In the genomic region with DNA sequence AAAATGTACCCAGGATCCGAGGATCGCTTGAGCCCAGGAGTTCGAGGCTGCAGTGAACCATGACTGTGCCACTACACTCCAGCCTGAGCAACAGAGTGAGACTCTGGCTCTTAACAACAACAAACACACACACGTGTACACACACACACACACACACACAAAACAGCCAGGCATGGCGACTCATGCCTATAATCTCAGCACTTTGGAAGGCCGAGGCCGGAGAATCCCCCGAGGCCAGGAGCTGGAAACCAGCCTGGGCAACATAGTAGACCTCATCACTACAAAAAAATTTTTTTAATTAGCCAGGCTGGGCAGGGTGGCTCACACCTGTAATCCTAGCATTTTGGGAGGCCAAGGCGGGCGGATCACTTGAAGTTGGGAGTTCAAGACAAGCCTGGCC, we compare ENCODE assay signal across 19 cellular contexts. TPM values are rescaled to one million over a fixed set of nuclear protein-coding genes. Genes with fewer than 3 reads are reported as not detected.
DNase-seq lines count a peak whose midpoint lies in the region; ATAC-seq, FAIRE-seq and TF ChIP-seq lines count a peak whose summit lies in the region.
"Had no signal": no experiment of that assay in that cellular context is flagged by ENCODE, and none has a peak within 500 bp of the region (broad histone marks: within the 10 kb centered on the region; RNA-seq: fewer than 3 reads in every experiment).

No MANE protein-coding gene starts in this region.

- H3K4me3 Mint-ChIP-seq in osteocyte (ENCODE audit: unreplicated experiment) (no peak overlapping the region), mesothelial cell of epicardium (no peak overlapping the region)
- H3K4me3 Mint-ChIP-seq in stimulated activated effector memory CD8-positive, alpha-beta T cell treated with anti-CD3 and anti-CD28 coated beads, Interleukin-12 subunit alpha, Interleukin-12 subunit beta, amount 100 ng/mL, for 72 hours = no peak overlapping the region
- H3K4me3 Mint-ChIP-seq: activated CD4-positive, alpha-beta memory T cell treated with anti-CD3 and anti-CD28 coated beads, Interleukin-2, amount 10 ng/mL, durations not matched to agents 7 days and 5 days had no signal

- H4K20me1 ChIP-seq in PC-9 (ENCODE audit: insufficient read depth) = no peaks in the 10 kb centered on the region

- no peaks in the 10 kb centered on the region for H3K9me3 ChIP-seq in PC-9 (ENCODE audit: insufficient read depth, low read depth)
- H3K9me3 ChIP-seq: neutrophil, sigmoid colon had no signal

- CTCF ChIA-PET in PC-9 (lab: Charles Lee) = no interaction called here

- H3K4me1 Mint-ChIP-seq in osteocyte (ENCODE audit: unreplicated experiment) (peaks cover 10% of the 10 kb centered on the region), mesothelial cell of epicardium (no peaks in the 10 kb centered on the region)
- H3K4me1 Mint-ChIP-seq in stimulated activated effector memory CD8-positive, alpha-beta T cell treated with anti-CD3 and anti-CD28 coated beads, Interleukin-12 subunit alpha, Interleukin-12 subunit beta, amount 100 ng/mL, for 72 hours = no peaks in the 10 kb centered on the region
- H3K4me1 Mint-ChIP-seq: activated CD4-positive, alpha-beta memory T cell treated with anti-CD3 and anti-CD28 coated beads, Interleukin-2, amount 10 ng/mL, durations not matched to agents 7 days and 5 days had no signal

- H3K9me2 ChIP-seq in PC-9 (ENCODE audit: insufficient read depth) = no peaks in the 10 kb centered on the region

- intact Hi-C loops in PC-9 (cut with micrococcal nuclease; ENCODE audit: unreplicated experiment) = loop anchor here (5.0 kb wide), 1 partner anchor 66 kb away; no protein-coding TSS in a partner anchor

- no peaks in the 10 kb centered on the region for H3K36me3 Mint-ChIP-seq in osteocyte (ENCODE audit: unreplicated experiment)
- no peaks in the 10 kb centered on the region for H3K36me3 Mint-ChIP-seq in mesothelial cell of epicardium
- no peaks in the 10 kb centered on the region for H3K36me3 Mint-ChIP-seq in stimulated activated effector memory CD8-positive, alpha-beta T cell treated with anti-CD3 and anti-CD28 coated beads, Interleukin-12 subunit alpha, Interleukin-12 subunit beta, amount 100 ng/mL, for 72 hours

- peak overlapping the region; percentile 70 for H3K27ac ChIP-seq in PC-9
- H3K27ac ChIP-seq: brain microvascular endothelial cell, neutrophil had no signal

- no peak for ATAC-seq in stimulated activated effector memory CD8-positive, alpha-beta T cell treated with anti-CD3 and anti-CD28 coated beads, Interleukin-12 subunit alpha, Interleukin-12 subunit beta, amount 100 ng/mL, for 72 hours
- ATAC-seq: K562 had no signal

- peaks cover 17% of the 10 kb centered on the region for H3F3A ChIP-seq in PC-9 (ENCODE audit: insufficient read depth, low read depth)

- no peak overlapping the region for H2AFZ ChIP-seq in PC-9

- H3K27me3 ChIP-seq in PC-9 (ENCODE audit: insufficient read depth, low read depth) = no peaks in the 10 kb centered on the region
- H3K27me3 ChIP-seq: brain microvascular endothelial cell, neutrophil, sigmoid colon had no signal

- peaks cover 4% of the 10 kb centered on the region for H3K27me3 Mint-ChIP-seq in osteocyte (ENCODE audit: unreplicated experiment)
- peaks cover 33% of the 10 kb centered on the region for H3K27me3 Mint-ChIP-seq in mesothelial cell of epicardium (ENCODE audit: low read depth)

- no peak for FAIRE-seq in urothelium cell line (lab: Jason Lieb, UNC)
- FAIRE-seq: K562 had no signal

- POLR2A ChIA-PET in PC-9 (lab: Charles Lee; ENCODE audit: unreplicated experiment) = no interaction called here

- TF ChIP-seq CTCF in PC-9 (conservative IDR thresholded peaks at IDR 0.05) (no peak), choroid plexus epithelial cell (conservative IDR thresholded peaks at IDR 0.05; ENCODE audit: low read depth, low read length) (no peak), osteocyte (IDR thresholded peaks at IDR 0.05) (no peak), mesothelial cell of epicardium (IDR thresholded peaks at IDR 0.05; ENCODE audit: unreplicated experiment) (no peak)

- H3K79me2 ChIP-seq in PC-9 (ENCODE audit: low read depth) = no peaks in the 10 kb centered on the region

- DNase-seq in Daoy (ENCODE audit: low read depth) (peak; percentile 61), PC-9 (peak in 1 of 2 experiments; percentile 55), choroid plexus epithelial cell (ENCODE audit: low read depth) (peak; percentile 28), osteocyte (ENCODE audit: extremely low spot score, unreplicated experiment) (no peak), RKO (ENCODE audit: low spot score) (no peak), mesothelial cell of epicardium (ENCODE audit: low spot score in 2 of 2, unreplicated experiment in 2 of 2) (no peak), urothelium cell line (ENCODE audit: low spot score) (no peak)
- no peak for DNase-seq in stimulated activated effector memory CD8-positive, alpha-beta T cell treated with anti-CD3 and anti-CD28 coated beads, Interleukin-12 subunit alpha, Interleukin-12 subunit beta, amount 100 ng/mL, for 72 hours (ENCODE audit: low spot score in 2 of 2)
- DNase-seq: activated CD4-positive, alpha-beta memory T cell treated with anti-CD3 and anti-CD28 coated beads, Interleukin-2, amount 10 ng/mL, durations not matched to agents 7 days and 5 days; activated effector memory CD4-positive, alpha-beta T cell treated with anti-CD3 and anti-CD28 coated beads, Interleukin-2, amount 50 U/mL, for 16 hours; brain microvascular endothelial cell; DMS79; effector memory CD4-positive, alpha-beta T cell; HCEC 1CT; NCI-H1436; NK-92 treated with Interleukin-12 subunit alpha and Interleukin-12 subunit beta, amount 100 ng/mL, for 24 hours; sigmoid colon had no signal

- H3K4me1 ChIP-seq in PC-9 (replicated peaks; ENCODE audit: insufficient read depth) = peaks cover 29% of the 10 kb centered on the region

- H3K27ac Mint-ChIP-seq in osteocyte (ENCODE audit: unreplicated experiment) = peak overlapping the region; percentile 56
- no peak overlapping the region for H3K27ac Mint-ChIP-seq in mesothelial cell of epicardium
- H3K27ac Mint-ChIP-seq in stimulated activated effector memory CD8-positive, alpha-beta T cell treated with anti-CD3 and anti-CD28 coated beads, Interleukin-12 subunit alpha, Interleukin-12 subunit beta, amount 100 ng/mL, for 72 hours = no peak overlapping the region
- H3K27ac Mint-ChIP-seq: activated CD4-positive, alpha-beta memory T cell treated with anti-CD3 and anti-CD28 coated beads, Interleukin-2, amount 10 ng/mL, durations not matched to agents 7 days and 5 days had no signal

- H3K4me2 ChIP-seq in PC-9 = no peak overlapping the region

- H3K9me3 Mint-ChIP-seq in osteocyte (ENCODE audit: unreplicated experiment) (peaks cover 7% of the 10 kb centered on the region), mesothelial cell of epicardium (peaks cover 6% of the 10 kb centered on the region)
- no peaks in the 10 kb centered on the region for H3K9me3 Mint-ChIP-seq in stimulated activated effector memory CD8-positive, alpha-beta T cell treated with anti-CD3 and anti-CD28 coated beads, Interleukin-12 subunit alpha, Interleukin-12 subunit beta, amount 100 ng/mL, for 72 hours
- H3K9me3 Mint-ChIP-seq: activated CD4-positive, alpha-beta memory T cell treated with anti-CD3 and anti-CD28 coated beads, Interleukin-2, amount 10 ng/mL, durations not matched to agents 7 days and 5 days had no signal

- no peaks in the 10 kb centered on the region for H3K36me3 ChIP-seq in PC-9 (ENCODE audit: low read depth)
- H3K36me3 ChIP-seq: brain microvascular endothelial cell, neutrophil, sigmoid colon had no signal

- H3K4me3 ChIP-seq in PC-9 = no peak overlapping the region
- H3K4me3 ChIP-seq in choroid plexus epithelial cell (ENCODE audit: low read depth, low read length) = no peak overlapping the region
- H3K4me3 ChIP-seq: K562, sigmoid colon had no signal

- BruUV-seq in PC-9 (replicated peaks; lab: Mats Ljungman, UMichigan) = no TSS peak

RNA-seq across cellular contexts. Expression of gene ARFGEF2, which starts 23.3 kb away (rescaled TPM):
- 20.2 and 22.6 TPM in 2 replicates for total RNA-seq in Daoy (2014; rRNA removed; shearing (Covaris generic))
- total RNA-seq in PC-9 (2021) (39.9 and 47.0 TPM in 2 replicates), osteocyte (32.5 and 35.8 TPM in 2 replicates), mesothelial cell of epicardium (23.6 to 24.7 TPM (median 23.8 TPM) in 3 replicates)

Comparison
In these comparisons a context has a peak if more than half of its experiments do, and no peak if none do; other contexts are left out.
1. DNase-seq: peak in Daoy (single experiment) and choroid plexus epithelial cell (single experiment); none in osteocyte (single experiment), RKO (single experiment), mesothelial cell of epicardium (0 of 2), stimulated activated effector memory CD8-positive, alpha-beta T cell treated with anti-CD3 and anti-CD28 coated beads, Interleukin-12 subunit alpha, Interleukin-12 subunit beta, amount 100 ng/mL, for 72 hours (0 of 2) and urothelium cell line (single experiment).